9 cellular contexts compared by ENCODE assay signal in genomic region chr6:81613606-81614005, GRCh38.
A peak's percentile ranks its signal among the peaks of the same experiment; 100 is the strongest.
DNase-seq lines count a peak whose midpoint lies in the region; ATAC-seq, FAIRE-seq and TF ChIP-seq lines count a peak whose summit lies in the region.
"Had no signal": no experiment of that assay in that cellular context is flagged by ENCODE, and none has a peak within 500 bp of the region (broad histone marks: within the 10 kb centered on the region; RNA-seq: fewer than 3 reads in every experiment).

No MANE protein-coding gene starts in this region.

- peaks cover 6% of the 10 kb centered on the region for H3K4me1 ChIP-seq in fibroblast of lung (ENCODE audit: control insufficient read depth, extremely low read depth, insufficient read depth, low read length)

- H3K9ac ChIP-seq in fibroblast of lung (ENCODE audit: insufficient read depth, low read length) = no peak overlapping the region

- TF ChIP-seq CTCF in fibroblast of lung (conservative IDR thresholded peaks at IDR 0.05 in 1 of 2, IDR thresholded peaks at IDR 0.05 in 1 of 2; ENCODE audit: low read depth in 1 of 2, low read length in 2 of 2) = no peak

- no peaks in the 10 kb centered on the region for H3K79me2 ChIP-seq in fibroblast of lung (ENCODE audit: control insufficient read depth, insufficient read depth, low read length)

- no peak for FAIRE-seq in GM19239 (lab: Jason Lieb, UNC)

- no peak overlapping the region for H2AFZ ChIP-seq in fibroblast of lung (ENCODE audit: low read length)

- H3K27me3 ChIP-seq in fibroblast of lung (ENCODE audit: control insufficient read depth, insufficient read depth, low read length) = no peaks in the 10 kb centered on the region

- no peak overlapping the region for H3K4me2 ChIP-seq in fibroblast of lung (ENCODE audit: extremely low read depth, insufficient read depth, low read length)

- H4K20me1 ChIP-seq in fibroblast of lung (ENCODE audit: control insufficient read depth, extremely low read depth, insufficient read depth, low read length) = no peaks in the 10 kb centered on the region

- H3K9me3 ChIP-seq in fibroblast of lung (ENCODE audit: control insufficient read depth, insufficient read depth, low read depth, low read length) = no peaks in the 10 kb centered on the region

- H3K36me3 ChIP-seq in fibroblast of lung (ENCODE audit: control insufficient read depth, insufficient read depth, low read length) = no peaks in the 10 kb centered on the region

- peak overlapping the region; percentile 49 for H3K27ac ChIP-seq in fibroblast of lung (ENCODE audit: insufficient read depth, low read length)

- in situ Hi-C loops in SK-MEL-5 (cut with HindIII; ENCODE audit: low pct_unique_long_range_greater_than_20kb, low sequenced_read_pairs) = no loop called here

- DNase-seq in A172 (ENCODE audit: low spot score) = peak; percentile 88
- DNase-seq in H4 (ENCODE audit: low spot score) = peak; percentile 25
- DNase-seq in SK-MEL-5 (ENCODE audit: low read depth, low spot score) = peak; percentile 50
- DNase-seq in fibroblast of lung (ENCODE audit: low read depth in 2 of 2) = peak; percentile 17 to 87
- no peak for DNase-seq in GM19239 (ENCODE audit: insufficient read length, low spot score)
- no peak for DNase-seq in activated CD4-positive, alpha-beta T cell treated with anti-CD3 and anti-CD28 coated beads for 1 hour
- DNase-seq in 8988T = no peak
- DNase-seq: activated CD4-positive, CD25-positive, alpha-beta regulatory T cell treated with anti-CD3 and anti-CD28 coated beads, Interleukin-2, amount 50 U/mL, for 72 hours had no signal

- no peak for ATAC-seq in HG03565 (IDR thresholded peaks at IDR 0.05; ENCODE audit: unreplicated experiment)

- H3K4me3 ChIP-seq in fibroblast of lung (replicated peaks in 1 of 4; ENCODE audit: control extremely low read depth in 1 of 4, insufficient read depth in 1 of 4, low read depth in 3 of 4, low read length in 4 of 4) = no peak overlapping the region

Comparison
In these comparisons a context has a peak if more than half of its experiments do, and no peak if none do; other contexts are left out.
1. DNase-seq: peak in A172 (single experiment), H4 (single experiment), SK-MEL-5 (single experiment) and fibroblast of lung (2 of 2); none in GM19239 (single experiment), activated CD4-positive, alpha-beta T cell treated with anti-CD3 and anti-CD28 coated beads for 1 hour (single experiment) and 8988T (single experiment).